In genomic region chr14:68307769-68308168, GRCh38 we compare ENCODE assay signal across 9 cellular contexts.
DNase-seq lines count a peak whose midpoint lies in the region; ATAC-seq and TF ChIP-seq lines count a peak whose summit lies in the region.
"Had no signal": no experiment of that assay in that cellular context is flagged by ENCODE, and none has a peak within 500 bp of the region (broad histone marks: within the 10 kb centered on the region; RNA-seq: fewer than 3 reads in every experiment).

No MANE protein-coding gene starts in this region.

- intact Hi-C loops in colonic mucosa (cut with DNase I) = loop anchor here (10.0 kb wide), 1 partner anchor 53 kb away; no protein-coding TSS in a partner anchor
- intact Hi-C loops in lower lobe of right lung (cut with DNase I) = no loop called here

- H3K27ac ChIP-seq in colonic mucosa (peak overlapping the region; percentile 56), lower lobe of right lung (peak overlapping the region; percentile 22), thoracic aorta (peak overlapping the region; percentile 57 to 83)

- DNase-seq in HFF-Myc (ENCODE audit: extremely low read depth, low read depth) (peak; percentile 50), colonic mucosa (no peak), lower lobe of right lung (no peak), thoracic aorta (ENCODE audit: low spot score) (no peak)
- DNase-seq: activated CD8-positive, alpha-beta memory T cell treated with anti-CD3 and anti-CD28 coated beads, Interleukin-2, amount 50 U/mL, for 4 hours; retina had no signal

- peaks cover 3% of the 10 kb centered on the region for H3K4me1 ChIP-seq in colonic mucosa
- peaks cover 26% of the 10 kb centered on the region for H3K4me1 ChIP-seq in lower lobe of right lung
- peaks cover 18 to 37% of the 10 kb centered on the region in 2 donors for H3K4me1 ChIP-seq in thoracic aorta (ENCODE audit: control insufficient read depth in 1 of 2, low read depth in 2 of 2)

- ATAC-seq in lower lobe of right lung (peak in 1 of 2 donors; percentile 58), thoracic aorta (ENCODE audit: insufficient number of reproducible peaks, low FRiP score, low read depth) (peak; percentile 57), HG03159 (IDR thresholded peaks at IDR 0.05; ENCODE audit: unreplicated experiment) (no peak), SK-N-SH treated with all-trans-retinoic acid at 6 μM for 48 hours (no peak), HG03439 (IDR thresholded peaks at IDR 0.05; ENCODE audit: unreplicated experiment) (no peak)

- H3K4me3 ChIP-seq in HFF-Myc (replicated peaks; ENCODE audit: low read depth, low read length) (no peak overlapping the region), colonic mucosa (no peak overlapping the region), lower lobe of right lung (no peak overlapping the region), thoracic aorta (peak overlapping the region; percentile 13)

- H3K36me3 ChIP-seq in colonic mucosa (no peaks in the 10 kb centered on the region), lower lobe of right lung (no peaks in the 10 kb centered on the region), thoracic aorta (no peaks in the 10 kb centered on the region)

- TF ChIP-seq CTCF in HFF-Myc (IDR thresholded peaks at IDR 0.05; ENCODE audit: low read depth, low read length, missing control alignments) (no peak), colonic mucosa (IDR thresholded peaks at IDR 0.05) (no peak), lower lobe of right lung (IDR thresholded peaks at IDR 0.05) (no peak), thoracic aorta (IDR thresholded peaks at IDR 0.05) (no peak)

- H3K9me3 ChIP-seq in colonic mucosa (no peaks in the 10 kb centered on the region), lower lobe of right lung (no peaks in the 10 kb centered on the region), thoracic aorta (no peaks in the 10 kb centered on the region)

- no peaks in the 10 kb centered on the region for H3K27me3 ChIP-seq in colonic mucosa
- H3K27me3 ChIP-seq in lower lobe of right lung (ENCODE audit: low read depth) = no peaks in the 10 kb centered on the region
- no peaks in the 10 kb centered on the region for H3K27me3 ChIP-seq in thoracic aorta (replicated peaks; ENCODE audit: insufficient read depth)

- H3K9ac ChIP-seq in colonic mucosa (ENCODE audit: low read depth in 2 of 2, low read length in 2 of 2) = peak overlapping the region in 1 of 2 donors; percentile 43

TF ChIP-seq in SK-N-SH treated with all-trans-retinoic acid at 6 μM for 48 hours, 23 proteins besides CTCF, POLR2A, EP300 and RAD21:
- TF ChIP-seq SNAI2 (CRISPR knock-in tag; IDR thresholded peaks at IDR 0.05) (no peak), TOX (CRISPR knock-in tag; IDR thresholded peaks at IDR 0.05; ENCODE audit: borderline replicate concordance) (no peak), ISL1 (CRISPR knock-in tag; IDR thresholded peaks at IDR 0.05) (no peak)
TF ChIP-seq in SK-N-SH treated with all-trans-retinoic acid at 6 μM for 48 hours: peak in this region for 0.
